Comparison of ENCODE assay signal across 18 cellular contexts in the genomic region with DNA sequence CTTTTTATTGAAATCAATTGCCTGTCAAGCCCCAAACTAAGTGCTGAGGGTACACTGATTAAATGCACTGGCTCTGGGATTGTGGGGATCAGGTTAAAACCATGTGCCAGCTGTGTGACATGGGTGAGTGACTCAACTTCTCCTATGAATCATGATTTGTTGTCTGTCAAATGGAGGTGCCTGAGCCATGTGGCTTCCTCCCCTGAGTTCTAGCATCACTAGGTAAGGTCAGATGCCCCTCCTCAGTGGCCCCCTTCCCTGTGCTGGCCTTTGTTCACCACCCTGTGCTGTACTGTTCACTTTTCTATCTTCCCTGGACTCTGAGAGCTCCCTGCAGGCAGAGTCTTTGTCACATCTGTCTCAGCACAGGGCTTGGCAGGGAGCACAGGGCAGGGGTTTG. TPM values are rescaled to one million over a fixed set of nuclear protein-coding genes. Genes with fewer than 3 reads are reported as not detected.
DNase-seq lines count a peak whose midpoint lies in the region; ATAC-seq and TF ChIP-seq lines count a peak whose summit lies in the region.
"Had no signal": no experiment of that assay in that cellular context is flagged by ENCODE, and none has a peak within 500 bp of the region (broad histone marks: within the 10 kb centered on the region; RNA-seq: fewer than 3 reads in every experiment).

No MANE protein-coding gene starts in this region.

- H3K4me2 ChIP-seq in H9 (ENCODE audit: insufficient read depth, insufficient read length, low read length) = no peak overlapping the region

- intact Hi-C loops in gastrocnemius medialis (cut with DNase I; ENCODE audit: low total_unique reads) = no loop called here

- no peak overlapping the region for H2BK20ac ChIP-seq in H9 (ENCODE audit: low read depth, low read length, poor library complexity, severe bottlenecking)

- no peak overlapping the region for H2AFZ ChIP-seq in H9 (ENCODE audit: low read length)

- H2BK12ac ChIP-seq in H9 (ENCODE audit: insufficient read length, low read depth, low read length) = no peak overlapping the region

- no peak overlapping the region for H3K18ac ChIP-seq in H9 (ENCODE audit: insufficient read length, low read depth, low read length)

- H2BK5ac ChIP-seq in H9 (ENCODE audit: insufficient read length, low read length) = no peak overlapping the region

- no peaks in the 10 kb centered on the region for H3K79me1 ChIP-seq in H9 (ENCODE audit: insufficient read depth, low read depth, low read length, poor library complexity, severe bottlenecking)

- H3K4me3 ChIP-seq in gastrocnemius medialis = no peak overlapping the region
- H3K4me3 ChIP-seq: body of pancreas, transverse colon had no signal

- H4K8ac ChIP-seq in H9 (replicated peaks; ENCODE audit: insufficient read length, low read depth, low read length) = no peak overlapping the region

- H3T11ph ChIP-seq in H9 (ENCODE audit: low read length) = no peak overlapping the region

- no peak overlapping the region for H3K14ac ChIP-seq in H9 (ENCODE audit: insufficient read depth, low read length)

- no peak overlapping the region for H4K5ac ChIP-seq in H9 (ENCODE audit: insufficient read length, low read depth, low read length)

- no peak overlapping the region for H3K9ac ChIP-seq in H9 (ENCODE audit: extremely low read depth, insufficient read length, low read length)

- H3K56ac ChIP-seq in H9 (ENCODE audit: insufficient read length, low read depth, low read length) = no peak overlapping the region

- peaks cover 8% of the 10 kb centered on the region for H3K27me3 Mint-ChIP-seq in H9 (ENCODE audit: low read depth)

- no peak overlapping the region; a peak in 1 of 7 replicates for H3K27ac Mint-ChIP-seq in H9
- H3K27ac Mint-ChIP-seq: naive B cell, T-cell had no signal

- H3K23ac ChIP-seq in H9 (ENCODE audit: insufficient read length, low read depth, low read length) = no peak overlapping the region

- no peaks in the 10 kb centered on the region for H3K36me3 ChIP-seq in gastrocnemius medialis
- H3K36me3 ChIP-seq: transverse colon had no signal

- H3K27ac ChIP-seq in H9 (ENCODE audit: insufficient read length, low read depth, low read length) = no peak overlapping the region
- H3K27ac ChIP-seq in RWPE1 = no peak overlapping the region
- no peak overlapping the region for H3K27ac ChIP-seq in gastrocnemius medialis
- H3K27ac ChIP-seq: body of pancreas, transverse colon had no signal

- H3K4me3 Mint-ChIP-seq in H9 = no peak overlapping the region
- H3K4me3 Mint-ChIP-seq: T-cell had no signal

- H3K27me3 ChIP-seq in H9 (ENCODE audit: insufficient read depth, low read length) (no peaks in the 10 kb centered on the region), gastrocnemius medialis (no peaks in the 10 kb centered on the region)
- H3K27me3 ChIP-seq: body of pancreas, transverse colon had no signal

- H3K36me3 Mint-ChIP-seq in H9 (ENCODE audit: insufficient read depth in 1 of 3, low read depth in 3 of 3) = no peaks in the 10 kb centered on the region
- H3K36me3 Mint-ChIP-seq: naive B cell, T-cell had no signal

- H3K23me2 ChIP-seq in H9 (ENCODE audit: insufficient read length, low read depth, low read length, poor library complexity, severe bottlenecking) = no peaks in the 10 kb centered on the region

- no peaks in the 10 kb centered on the region for H3K79me2 ChIP-seq in H9 (ENCODE audit: insufficient read depth, low read length)

- no peak overlapping the region for H2BK120ac ChIP-seq in H9 (ENCODE audit: low read depth, low read length, poor library complexity, severe bottlenecking)

- H4K91ac ChIP-seq in H9 (ENCODE audit: insufficient read length, low read depth, low read length) = no peak overlapping the region

- in situ Hi-C loops in gastrocnemius medialis (cut with MboI; ENCODE audit: low sequenced_read_pairs in 4 of 4) = no loop called here

- POLR2A ChIA-PET in RWPE1 (lab: Yijun Ruan, JAX; ENCODE audit: low non-redundant PET) = interaction anchor here (0.7 kb wide), 1 partner anchor 230 kb away, joined by 3 read pairs; no protein-coding TSS in a partner anchor

- no peaks in the 10 kb centered on the region for H3K9me3 Mint-ChIP-seq in H9

- CTCF ChIA-PET in RWPE1 (lab: Yijun Ruan, JAX) = interaction anchor here (0.8 kb wide), 1 partner anchor 33 kb away, joined by 3 read pairs; no protein-coding TSS in a partner anchor

- peaks cover 25 to 35% of the 10 kb centered on the region in 2 experiments for H3K4me1 Mint-ChIP-seq in H9

- no peak overlapping the region for H2BK15ac ChIP-seq in H9 (ENCODE audit: low read depth, low read length)

- H3K4me1 ChIP-seq in H9 (ENCODE audit: insufficient read depth, low read length) = 0 out of 2 replicates have a peak, but pooled peaks cover 3% of the 10 kb centered on the region
- peaks cover 24 to 31% of the 10 kb centered on the region in 2 donors for H3K4me1 ChIP-seq in gastrocnemius medialis
- H3K4me1 ChIP-seq: body of pancreas, transverse colon had no signal

- no peaks in the 10 kb centered on the region for H4K20me1 ChIP-seq in H9 (ENCODE audit: control insufficient read depth, insufficient read depth, insufficient read length)

- ATAC-seq in left lobe of liver = no peak
- no peak for ATAC-seq in gastrocnemius medialis
- ATAC-seq: body of pancreas, right cardiac atrium had no signal

- DNase-seq in H9 (peak; percentile 4), M059J (ENCODE audit: low read depth) (peak; percentile 66), left lobe of liver (ENCODE audit: low spot score) (peak; percentile 23), RWPE1 (ENCODE audit: low spot score) (no peak), gastrocnemius medialis (no peak)
- DNase-seq in activated T-cell treated with anti-CD3 and anti-CD28 coated beads, Interleukin-2, amount 50 U/mL, for 48 hours = peak; percentile 39 to 51
- DNase-seq in central memory CD4-positive, alpha-beta T cell = no peak
- DNase-seq in activated CD4-positive, CD25-positive, alpha-beta regulatory T cell treated with anti-CD3 and anti-CD28 coated beads, Interleukin-2, amount 50 U/mL, for 72 hours = no peak
- DNase-seq: body of pancreas; COR-L47; effector memory CD4-positive, alpha-beta T cell; kidney glomerular epithelial cell; naive B cell; NCI-H1694 treated with DMSO at 0.1 percent for 48 hours; right cardiac atrium; transverse colon had no signal

- TF ChIP-seq POLR2A in gastrocnemius medialis (IDR thresholded peaks at IDR 0.05) = no peak

- TF ChIP-seq CTCF in H9 (conservative IDR thresholded peaks at IDR 0.05) = no peak
- no peak for TF ChIP-seq CTCF in RWPE1 (conservative IDR thresholded peaks at IDR 0.05; ENCODE audit: low read depth)
- no peak for TF ChIP-seq CTCF in gastrocnemius medialis (IDR thresholded peaks at IDR 0.05 in 4 of 5, conservative IDR thresholded peaks at IDR 0.05 in 1 of 5)

- H3K4ac ChIP-seq in H9 (ENCODE audit: low read depth, low read length) = no peak overlapping the region

- no peaks in the 10 kb centered on the region for H3K9me3 ChIP-seq in H9 (ENCODE audit: control insufficient read depth, low read depth, low read length)
- H3K9me3 ChIP-seq in gastrocnemius medialis = no peaks in the 10 kb centered on the region
- H3K9me3 ChIP-seq: body of pancreas, transverse colon had no signal

- H2AK5ac ChIP-seq in H9 (ENCODE audit: insufficient read length, low read length) = no peak overlapping the region

RNA-seq across cellular contexts. Expression of a gene that starts 43.6 kb away (rescaled TPM):
- total RNA-seq in H9 (2021) (0.22 and 0.33 TPM in 2 replicates), left lobe of liver (37.9 TPM), gastrocnemius medialis (1 to 10 TPM in 3 of 4 donors, under 1 TPM in 1; 0.31 to 2.9 (median 1.8) TPM)
- total RNA-seq in M059J (2014; rRNA removed; shearing (Covaris generic)) = not detected in 2 replicates
- total RNA-seq: activated CD8-positive, alpha-beta memory T cell treated with anti-CD3 and anti-CD28 coated beads for 36 hours; T-cell; transverse colon had no signal

Comparison
In these comparisons a context has a peak if more than half of its experiments do, and no peak if none do; other contexts are left out.
1. DNase-seq: peak in H9 (single experiment), M059J (single experiment), activated T-cell treated with anti-CD3 and anti-CD28 coated beads, Interleukin-2, amount 50 U/mL, for 48 hours (2 of 2) and left lobe of liver (single experiment); none in central memory CD4-positive, alpha-beta T cell (single experiment), RWPE1 (single experiment), gastrocnemius medialis (0 of 2) and activated CD4-positive, CD25-positive, alpha-beta regulatory T cell treated with anti-CD3 and anti-CD28 coated beads, Interleukin-2, amount 50 U/mL, for 72 hours (single experiment).
2. RNA of a gene that starts 43.6 kb away (total RNA-seq): 37.9 TPM in left lobe of liver (single experiment); 0.31 to 2.9 TPM in gastrocnemius medialis, 0.22 to 0.33 TPM in H9 and not detected in M059J; every median in the first group is over 10 times any median in the second.